17 cellular contexts compared by ENCODE assay signal in the genomic region with DNA sequence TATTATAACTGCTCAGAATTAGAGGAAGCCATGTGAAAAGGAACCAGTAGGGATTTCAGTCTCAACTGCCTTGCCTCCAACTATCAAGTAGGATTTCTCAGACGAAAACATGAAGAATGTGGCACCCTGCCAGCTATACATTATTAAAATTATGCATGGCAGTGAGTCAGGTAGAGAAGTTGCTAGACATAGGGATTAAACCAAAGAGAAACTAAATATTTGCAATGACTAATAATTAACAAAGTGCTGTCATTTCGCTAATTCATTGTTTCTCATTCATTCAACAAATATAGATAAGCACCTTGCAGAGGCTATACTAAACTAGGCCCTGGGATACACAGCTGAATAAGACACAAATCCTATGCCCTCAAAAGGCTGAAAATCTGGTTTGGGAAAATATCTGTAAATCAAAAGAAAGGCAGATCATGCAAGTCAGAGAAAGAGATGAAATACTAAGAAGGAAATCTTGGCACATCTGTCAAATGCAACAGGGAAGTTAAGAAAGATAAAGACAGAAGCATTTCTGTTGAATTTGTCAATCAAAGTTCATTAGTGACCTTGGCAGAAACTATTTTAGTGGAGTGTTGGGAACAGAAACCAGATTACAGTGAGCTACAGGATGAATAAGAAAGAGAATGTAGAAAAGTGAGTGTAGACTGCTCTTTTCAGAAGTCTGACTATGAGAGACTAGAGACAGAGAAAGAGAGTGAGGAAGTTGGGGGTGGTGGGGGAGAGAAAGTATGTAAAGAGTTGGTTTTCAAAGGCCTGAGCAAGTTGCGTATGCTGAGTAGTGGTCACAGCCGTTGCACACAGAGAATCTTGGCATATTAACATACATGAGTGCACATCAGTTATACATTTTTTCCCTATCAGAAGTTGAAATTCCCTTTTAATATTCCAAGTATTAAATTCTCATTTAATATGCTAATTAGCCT.
DNase-seq lines count a peak whose midpoint lies in the region; ATAC-seq and TF ChIP-seq lines count a peak whose summit lies in the region.
"Had no signal": no experiment of that assay in that cellular context is flagged by ENCODE, and none has a peak within 500 bp of the region (broad histone marks: within the 10 kb centered on the region; RNA-seq: fewer than 3 reads in every experiment).

No MANE protein-coding gene starts in this region.

- peak overlapping the region; percentile 60 for H3K9ac ChIP-seq in OCI-LY3 (ENCODE audit: low read length)

- H3K4me2 ChIP-seq in OCI-LY3 (ENCODE audit: low read length): peak overlapping the region; percentile 94

- H3K4me3 ChIP-seq in OCI-LY3 (ENCODE audit: low read length): peak overlapping the region; percentile 67
- H3K4me3 ChIP-seq: vagina had no signal

- no peaks in the 10 kb centered on the region for H3K9me3 ChIP-seq in OCI-LY3 (ENCODE audit: insufficient read depth, low read length)
- H3K9me3 ChIP-seq: vagina had no signal

- no peak for ATAC-seq in GM18861 (IDR thresholded peaks at IDR 0.05; ENCODE audit: unreplicated experiment)
- ATAC-seq: T-cell had no signal

- peaks cover 31% of the 10 kb centered on the region for H3K4me1 ChIP-seq in OCI-LY3 (ENCODE audit: low read length)
- H3K4me1 ChIP-seq: vagina had no signal

- no peaks in the 10 kb centered on the region for H3K79me2 ChIP-seq in OCI-LY3 (ENCODE audit: low read length)

- no peaks in the 10 kb centered on the region for H3K36me3 ChIP-seq in OCI-LY3 (replicated peaks; ENCODE audit: low read depth, low read length)
- H3K36me3 ChIP-seq: vagina had no signal

- CTCF ChIA-PET in GM10248 (lab: Yijun Ruan, JAX): no interaction called here

- TF ChIP-seq CTCF in 22Rv1 (IDR thresholded peaks at IDR 0.05): no peak
- TF ChIP-seq CTCF in GM10248 (IDR thresholded peaks at IDR 0.05; ENCODE audit: control extremely low read depth, extremely low read depth, low read depth, missing control alignments): no peak
- TF ChIP-seq CTCF in OCI-LY3 (IDR thresholded peaks at IDR 0.05; ENCODE audit: low read depth, low read length): no peak

- H2AFZ ChIP-seq in OCI-LY3 (ENCODE audit: low read depth, low read length): no peak overlapping the region

- DNase-seq in GM10248 (ENCODE audit: extremely low spot score) (peak; percentile 6), glomerular visceral epithelial cell (ENCODE audit: extremely low spot score) (peak; percentile 59), caudate nucleus (lab: John Stamatoyannopoulos, UW) (no peak), GF-D8 (lab: John Stamatoyannopoulos, UW) (no peak), AG08396 (ENCODE audit: low spot score) (no peak)
- DNase-seq: activated CD4-positive, CD25-positive, alpha-beta regulatory T cell; activated CD8-positive, alpha-beta memory T cell treated with anti-CD3 and anti-CD28 coated beads, Interleukin-2, amount 50 U/mL, for 48 hours; activated naive CD4-positive, alpha-beta T cell treated with anti-CD3 and anti-CD28 coated beads for 36 hours; AML-193; naive B cell; NCI-H2081 treated with DMSO at 0.1 percent for 48 hours; NCI-H748 treated with DMSO at 0.1 percent for 48 hours; T-cell had no signal

- no peaks in the 10 kb centered on the region for H4K20me1 ChIP-seq in OCI-LY3 (ENCODE audit: insufficient read depth, low read length)

- POLR2A ChIA-PET in GM10248 (lab: Yijun Ruan, JAX): no interaction called here

- H3K27me3 ChIP-seq in OCI-LY3 (ENCODE audit: low read depth, low read length): no peaks in the 10 kb centered on the region
- H3K27me3 ChIP-seq: vagina had no signal

- peak overlapping the region; percentile 65 for H3K27ac ChIP-seq in 22Rv1
- H3K27ac ChIP-seq in OCI-LY3 (ENCODE audit: low read length): peak overlapping the region; percentile 92
- no peak overlapping the region for H3K27ac ChIP-seq in caudate nucleus (ENCODE audit: low read depth, low read length)
- H3K27ac ChIP-seq: vagina had no signal

Comparison
In these comparisons a context has a peak if more than half of its experiments do, and no peak if none do; other contexts are left out.
1. DNase-seq: peak in GM10248 (single experiment) and glomerular visceral epithelial cell (single experiment); none in caudate nucleus (0 of 61), GF-D8 (single experiment) and AG08396 (single experiment).